ENCODE assay signal across 19 cellular contexts in genomic region chr12:29048787-29049186, GRCh38.
"Had no signal": no experiment of that assay in that cellular context is flagged by ENCODE, and none has a peak within 500 bp of the region (broad histone marks: within the 10 kb centered on the region; RNA-seq: fewer than 3 reads in every experiment).

No MANE protein-coding gene starts in this region.

- ATAC-seq: mucosa of descending colon; naive thymus-derived CD4-positive, alpha-beta T cell; natural killer cell treated with Interleukin-12 subunit alpha and Interleukin-12 subunit beta and Interleukin-15 and Interleukin-18, amount 100 ng/mL, for 72 hours; right lobe of liver; stimulated activated effector memory CD8-positive, alpha-beta T cell treated with anti-CD3 and anti-CD28 coated beads, Interleukin-12 subunit alpha, Interleukin-12 subunit beta, amount 100 ng/mL, for 72 hours had no signal

- H3K27me3 ChIP-seq: ovary, right atrium auricular region, right lobe of liver, suprapubic skin, tibial artery, uterus had no signal

- H3K4me1 ChIP-seq: left ventricle myocardium inferior, right atrium auricular region, right lobe of liver, suprapubic skin, tibial artery, uterus had no signal

- H3K36me3 ChIP-seq: left ventricle myocardium inferior, ovary, right atrium auricular region, right lobe of liver, suprapubic skin, thoracic aorta, tibial artery, uterus had no signal

- DNase-seq: islet precursor cell; left ventricle myocardium inferior; midbrain; mucosa of descending colon; naive thymus-derived CD4-positive, alpha-beta T cell; ovary; right lobe of liver; stimulated activated CD4-positive, alpha-beta T cell treated with anti-CD3 and anti-CD28 coated beads, Interleukin-2, amount 100 ng/mL, for 24 hours; stimulated activated CD4-positive, alpha-beta T cell treated with anti-CD3 and anti-CD28 coated beads, Interleukin-4, amount 100 ng/mL, for 1 hour; stimulated activated naive CD4-positive, alpha-beta T cell; tibial artery; uterus had no signal

- H3K27ac ChIP-seq: left ventricle myocardium inferior, ovary, right atrium auricular region, right lobe of liver, suprapubic skin, thoracic aorta, tibial artery, uterus had no signal

- H3K4me3 ChIP-seq: left ventricle myocardium inferior, lung, mucosa of descending colon, ovary, right atrium auricular region, right lobe of liver, smooth muscle cell, suprapubic skin, thoracic aorta, tibial artery, uterus had no signal

- H3K4me2 ChIP-seq: smooth muscle cell had no signal
